In the genomic region with DNA sequence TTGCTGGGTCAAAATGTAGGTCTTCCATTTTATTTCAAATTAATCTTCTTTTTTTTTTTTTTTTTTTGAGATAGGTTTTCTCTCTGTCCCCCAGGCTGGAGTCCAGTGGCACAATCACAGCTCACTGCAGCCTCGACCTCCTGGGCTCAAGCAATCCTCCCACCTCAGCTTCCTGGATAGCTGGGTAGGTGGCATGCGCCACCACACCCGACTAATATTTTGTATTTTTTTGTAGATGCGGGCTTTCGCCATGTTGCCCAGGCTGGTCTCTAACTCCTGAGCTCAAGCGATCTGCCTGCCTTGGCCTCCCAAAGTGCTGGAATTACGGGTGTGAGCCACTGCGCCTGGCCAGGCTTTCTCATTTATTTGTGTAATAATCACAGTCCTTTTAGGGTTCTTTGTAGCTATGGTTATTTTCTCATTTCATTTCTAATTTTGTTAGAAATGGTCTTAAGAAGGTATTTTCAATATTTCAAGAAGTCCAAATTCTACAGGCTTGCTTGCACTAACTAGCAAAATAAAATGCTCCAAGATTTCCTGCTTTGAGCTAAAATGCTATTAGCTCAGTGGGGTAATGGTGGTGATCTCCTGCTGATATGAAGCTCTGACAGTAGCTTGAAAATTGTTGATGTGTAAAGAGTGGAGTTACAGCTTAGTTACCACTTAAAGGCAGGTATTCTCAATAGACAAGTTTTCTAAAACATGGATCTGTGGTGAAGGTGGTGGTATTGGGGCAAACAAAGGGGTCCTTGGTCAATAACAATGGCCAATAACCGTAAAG, we compare ENCODE assay signal across 1 cellular context.
TF ChIP-seq lines count a peak whose summit lies in the region.

No MANE protein-coding gene starts in this region.

TF ChIP-seq in H1, 55 proteins besides CTCF, POLR2A, EP300 and RAD21:
- TF ChIP-seq, protein P1, sequence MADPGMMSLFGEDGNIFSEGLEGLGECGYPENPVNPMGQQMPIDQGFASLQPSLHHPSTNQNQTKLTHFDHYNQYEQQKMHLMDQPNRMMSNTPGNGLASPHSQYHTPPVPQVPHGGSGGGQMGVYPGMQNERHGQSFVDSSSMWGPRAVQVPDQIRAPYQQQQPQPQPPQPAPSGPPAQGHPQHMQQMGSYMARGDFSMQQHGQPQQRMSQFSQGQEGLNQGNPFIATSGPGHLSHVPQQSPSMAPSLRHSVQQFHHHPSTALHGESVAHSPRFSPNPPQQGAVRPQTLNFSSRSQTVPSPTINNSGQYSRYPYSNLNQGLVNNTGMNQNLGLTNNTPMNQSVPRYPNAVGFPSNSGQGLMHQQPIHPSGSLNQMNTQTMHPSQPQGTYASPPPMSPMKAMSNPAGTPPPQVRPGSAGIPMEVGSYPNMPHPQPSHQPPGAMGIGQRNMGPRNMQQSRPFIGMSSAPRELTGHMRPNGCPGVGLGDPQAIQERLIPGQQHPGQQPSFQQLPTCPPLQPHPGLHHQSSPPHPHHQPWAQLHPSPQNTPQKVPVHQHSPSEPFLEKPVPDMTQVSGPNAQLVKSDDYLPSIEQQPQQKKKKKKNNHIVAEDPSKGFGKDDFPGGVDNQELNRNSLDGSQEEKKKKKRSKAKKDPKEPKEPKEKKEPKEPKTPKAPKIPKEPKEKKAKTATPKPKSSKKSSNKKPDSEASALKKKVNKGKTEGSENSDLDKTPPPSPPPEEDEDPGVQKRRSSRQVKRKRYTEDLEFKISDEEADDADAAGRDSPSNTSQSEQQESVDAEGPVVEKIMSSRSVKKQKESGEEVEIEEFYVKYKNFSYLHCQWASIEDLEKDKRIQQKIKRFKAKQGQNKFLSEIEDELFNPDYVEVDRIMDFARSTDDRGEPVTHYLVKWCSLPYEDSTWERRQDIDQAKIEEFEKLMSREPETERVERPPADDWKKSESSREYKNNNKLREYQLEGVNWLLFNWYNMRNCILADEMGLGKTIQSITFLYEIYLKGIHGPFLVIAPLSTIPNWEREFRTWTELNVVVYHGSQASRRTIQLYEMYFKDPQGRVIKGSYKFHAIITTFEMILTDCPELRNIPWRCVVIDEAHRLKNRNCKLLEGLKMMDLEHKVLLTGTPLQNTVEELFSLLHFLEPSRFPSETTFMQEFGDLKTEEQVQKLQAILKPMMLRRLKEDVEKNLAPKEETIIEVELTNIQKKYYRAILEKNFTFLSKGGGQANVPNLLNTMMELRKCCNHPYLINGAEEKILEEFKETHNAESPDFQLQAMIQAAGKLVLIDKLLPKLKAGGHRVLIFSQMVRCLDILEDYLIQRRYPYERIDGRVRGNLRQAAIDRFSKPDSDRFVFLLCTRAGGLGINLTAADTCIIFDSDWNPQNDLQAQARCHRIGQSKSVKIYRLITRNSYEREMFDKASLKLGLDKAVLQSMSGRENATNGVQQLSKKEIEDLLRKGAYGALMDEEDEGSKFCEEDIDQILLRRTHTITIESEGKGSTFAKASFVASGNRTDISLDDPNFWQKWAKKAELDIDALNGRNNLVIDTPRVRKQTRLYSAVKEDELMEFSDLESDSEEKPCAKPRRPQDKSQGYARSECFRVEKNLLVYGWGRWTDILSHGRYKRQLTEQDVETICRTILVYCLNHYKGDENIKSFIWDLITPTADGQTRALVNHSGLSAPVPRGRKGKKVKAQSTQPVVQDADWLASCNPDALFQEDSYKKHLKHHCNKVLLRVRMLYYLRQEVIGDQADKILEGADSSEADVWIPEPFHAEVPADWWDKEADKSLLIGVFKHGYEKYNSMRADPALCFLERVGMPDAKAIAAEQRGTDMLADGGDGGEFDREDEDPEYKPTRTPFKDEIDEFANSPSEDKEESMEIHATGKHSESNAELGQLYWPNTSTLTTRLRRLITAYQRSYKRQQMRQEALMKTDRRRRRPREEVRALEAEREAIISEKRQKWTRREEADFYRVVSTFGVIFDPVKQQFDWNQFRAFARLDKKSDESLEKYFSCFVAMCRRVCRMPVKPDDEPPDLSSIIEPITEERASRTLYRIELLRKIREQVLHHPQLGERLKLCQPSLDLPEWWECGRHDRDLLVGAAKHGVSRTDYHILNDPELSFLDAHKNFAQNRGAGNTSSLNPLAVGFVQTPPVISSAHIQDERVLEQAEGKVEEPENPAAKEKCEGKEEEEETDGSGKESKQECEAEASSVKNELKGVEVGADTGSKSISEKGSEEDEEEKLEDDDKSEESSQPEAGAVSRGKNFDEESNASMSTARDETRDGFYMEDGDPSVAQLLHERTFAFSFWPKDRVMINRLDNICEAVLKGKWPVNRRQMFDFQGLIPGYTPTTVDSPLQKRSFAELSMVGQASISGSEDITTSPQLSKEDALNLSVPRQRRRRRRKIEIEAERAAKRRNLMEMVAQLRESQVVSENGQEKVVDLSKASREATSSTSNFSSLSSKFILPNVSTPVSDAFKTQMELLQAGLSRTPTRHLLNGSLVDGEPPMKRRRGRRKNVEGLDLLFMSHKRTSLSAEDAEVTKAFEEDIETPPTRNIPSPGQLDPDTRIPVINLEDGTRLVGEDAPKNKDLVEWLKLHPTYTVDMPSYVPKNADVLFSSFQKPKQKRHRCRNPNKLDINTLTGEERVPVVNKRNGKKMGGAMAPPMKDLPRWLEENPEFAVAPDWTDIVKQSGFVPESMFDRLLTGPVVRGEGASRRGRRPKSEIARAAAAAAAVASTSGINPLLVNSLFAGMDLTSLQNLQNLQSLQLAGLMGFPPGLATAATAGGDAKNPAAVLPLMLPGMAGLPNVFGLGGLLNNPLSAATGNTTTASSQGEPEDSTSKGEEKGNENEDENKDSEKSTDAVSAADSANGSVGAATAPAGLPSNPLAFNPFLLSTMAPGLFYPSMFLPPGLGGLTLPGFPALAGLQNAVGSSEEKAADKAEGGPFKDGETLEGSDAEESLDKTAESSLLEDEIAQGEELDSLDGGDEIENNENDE (IDR thresholded peaks at IDR 0.05; ENCODE audit: insufficient replicate concordance, low read length), result no peak
- no peak for TF ChIP-seq CREB1 (IDR thresholded peaks at IDR 0.05)
- no peak for TF ChIP-seq SIX5 (IDR thresholded peaks at IDR 0.05; ENCODE audit: low read depth, low read length)
- TF ChIP-seq, protein P2, sequence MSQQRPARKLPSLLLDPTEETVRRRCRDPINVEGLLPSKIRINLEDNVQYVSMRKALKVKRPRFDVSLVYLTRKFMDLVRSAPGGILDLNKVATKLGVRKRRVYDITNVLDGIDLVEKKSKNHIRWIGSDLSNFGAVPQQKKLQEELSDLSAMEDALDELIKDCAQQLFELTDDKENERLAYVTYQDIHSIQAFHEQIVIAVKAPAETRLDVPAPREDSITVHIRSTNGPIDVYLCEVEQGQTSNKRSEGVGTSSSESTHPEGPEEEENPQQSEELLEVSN (IDR thresholded peaks at IDR 0.05), result no peak
- TF ChIP-seq POU5F1 (IDR thresholded peaks at IDR 0.05; ENCODE audit: low read depth, low read length), result no peak
- no peak for TF ChIP-seq SRF (IDR thresholded peaks at IDR 0.05; ENCODE audit: low read depth, low read length)
- no peak for TF ChIP-seq CBX5 (IDR thresholded peaks at IDR 0.05; ENCODE audit: low read depth, low read length)
- no peak for TF ChIP-seq SIRT6 (IDR thresholded peaks at IDR 0.05; ENCODE audit: low read length)
- TF ChIP-seq CEBPB (IDR thresholded peaks at IDR 0.05; ENCODE audit: low read depth, low read length), result no peak
- no peak for TF ChIP-seq NRF1 (IDR thresholded peaks at IDR 0.05; ENCODE audit: low read depth, low read length)
- no peak for TF ChIP-seq HDAC2 (IDR thresholded peaks at IDR 0.05; ENCODE audit: borderline replicate concordance in 1 of 2, low read depth in 2 of 2, low read length in 2 of 2)
- no peak for TF ChIP-seq ZNF274 (IDR thresholded peaks at IDR 0.05; ENCODE audit: borderline replicate concordance, extremely low read depth, low read length)
